26 cellular contexts compared by ENCODE assay signal in the genomic region with DNA sequence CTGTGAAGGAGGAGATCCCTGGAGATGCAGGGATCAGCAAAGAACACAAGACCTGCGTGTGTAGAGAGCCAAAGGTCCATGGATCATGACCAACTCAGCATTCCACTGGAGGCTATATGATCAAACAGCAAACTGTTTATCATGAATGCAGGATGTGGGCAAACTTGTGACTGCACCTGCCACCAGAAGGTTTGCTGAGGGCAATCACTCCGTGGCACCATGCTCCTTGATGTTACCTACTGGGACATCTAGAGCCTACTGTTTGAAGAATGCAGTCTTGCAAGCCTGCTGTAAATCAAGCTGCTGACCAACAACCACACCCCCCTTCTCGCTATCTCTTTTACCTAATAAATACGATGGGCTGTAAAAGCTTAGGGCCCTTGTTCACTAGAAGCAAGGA. TPM values are rescaled to one million over a fixed set of nuclear protein-coding genes. Genes with fewer than 3 reads are reported as not detected.
DNase-seq lines count a peak whose midpoint lies in the region; ATAC-seq and TF ChIP-seq lines count a peak whose summit lies in the region.
"Had no signal": no experiment of that assay in that cellular context is flagged by ENCODE, and none has a peak within 500 bp of the region (broad histone marks: within the 10 kb centered on the region; RNA-seq: fewer than 3 reads in every experiment).

No MANE protein-coding gene starts in this region.

- no peak overlapping the region for H2AFZ ChIP-seq in trophoblast cell (ENCODE audit: insufficient read depth, low read length, poor library complexity)

- H4K91ac ChIP-seq in trophoblast cell (ENCODE audit: low read depth, low read length), result no peak overlapping the region

- H4K12ac ChIP-seq in trophoblast cell (ENCODE audit: low read depth, low read length), result no peak overlapping the region

- no peak overlapping the region for H3K4me3 ChIP-seq in Jurkat, Clone E6-1 (ENCODE audit: low read length)
- H3K4me3 ChIP-seq in trophoblast cell (ENCODE audit: low read depth, low read length) (no peak overlapping the region), aorta (ENCODE audit: low read length in 2 of 2) (no peak overlapping the region), heart right ventricle (no peak overlapping the region)
- H3K4me3 ChIP-seq: BLaER1 had no signal

- no peak overlapping the region for H3K18ac ChIP-seq in trophoblast cell (ENCODE audit: low read length)

- no peak overlapping the region for H2BK12ac ChIP-seq in trophoblast cell (ENCODE audit: low read length)

- H3K36me3 ChIP-seq in trophoblast cell (ENCODE audit: control insufficient read depth in 1 of 2, insufficient read depth in 2 of 2, low read length in 2 of 2) (no peaks in the 10 kb centered on the region), aorta (ENCODE audit: control insufficient read depth in 1 of 2, insufficient read depth in 2 of 2, low read length in 1 of 2) (no peaks in the 10 kb centered on the region), heart right ventricle (no peaks in the 10 kb centered on the region)
- H3K36me3 ChIP-seq: BE2C, BLaER1 had no signal

- H3K27ac ChIP-seq in trophoblast cell (ENCODE audit: low read depth, low read length) (no peak overlapping the region), aorta (ENCODE audit: low read depth in 1 of 2, low read length in 2 of 2) (no peak overlapping the region), heart right ventricle (no peak overlapping the region)
- H3K27ac ChIP-seq: BLaER1 had no signal

- no CpG with 5 or more reads among the region's 4 CpGs for WGBS in trophoblast cell (ENCODE audit: extremely low coverage, insufficient coverage, insufficient read length)
- 48 to 55% methylated on average over 4 of the region's 4 CpGs for WGBS in aorta, 2 donors
- 56% methylated on average over 4 of the region's 4 CpGs for WGBS in heart right ventricle, 2 donors

- H3K4me2 ChIP-seq in trophoblast cell (ENCODE audit: low read length), result no peak overlapping the region
- H3K4me2 ChIP-seq: BLaER1 had no signal

- peak overlapping the region; percentile 63 for H3K9ac ChIP-seq in trophoblast cell (ENCODE audit: low read length)
- H3K9ac ChIP-seq: BLaER1 had no signal

- no peaks in the 10 kb centered on the region for H3K27me3 ChIP-seq in trophoblast cell (ENCODE audit: insufficient read depth, low read length)
- peaks cover 0 to 1% of the 10 kb centered on the region in 2 donors for H3K27me3 ChIP-seq in aorta (ENCODE audit: control insufficient read depth in 1 of 2, insufficient read depth in 2 of 2, low read length in 1 of 2)
- H3K27me3 ChIP-seq in heart right ventricle, result peaks cover 0 to 9% (median 0%) of the 10 kb centered on the region in 7 donors
- H3K27me3 ChIP-seq: BE2C, BLaER1 had no signal

- no peak overlapping the region for H3K23ac ChIP-seq in trophoblast cell (ENCODE audit: low read length)

- no peak overlapping the region for H3K14ac ChIP-seq in trophoblast cell (ENCODE audit: low read length)

- no peak overlapping the region for H2BK5ac ChIP-seq in trophoblast cell (ENCODE audit: low read depth, low read length, poor library complexity)

- H3K9me3 ChIP-seq in trophoblast cell (ENCODE audit: insufficient read depth, low read depth, low read length) (peaks cover 9% of the 10 kb centered on the region), aorta (ENCODE audit: control insufficient read depth, low read length) (peaks cover 21% of the 10 kb centered on the region), heart right ventricle (peaks cover 0 to 48% (median 23%) of the 10 kb centered on the region in 11 donors)
- H3K9me3 ChIP-seq: BE2C had no signal

- H4K8ac ChIP-seq in trophoblast cell (ENCODE audit: low read depth, low read length), result no peak overlapping the region

- no peaks in the 10 kb centered on the region for H3K79me2 ChIP-seq in trophoblast cell (ENCODE audit: control insufficient read depth, insufficient read depth, low read length, poor library complexity)

- H3K4ac ChIP-seq in trophoblast cell (ENCODE audit: low read depth, low read length), result no peak overlapping the region

- no peak overlapping the region for H2AK5ac ChIP-seq in trophoblast cell (ENCODE audit: low read length)

- DNase-seq in Jurkat, Clone E6-1 (ENCODE audit: low read depth, low spot score), result peak; percentile 64
- DNase-seq in trophoblast cell (no peak), aorta (no peak), GDM1 (lab: John Stamatoyannopoulos, UW) (no peak), heart right ventricle (no peak)
- DNase-seq: 8988T; ACHN; BE2C; C1 segment of cervical spinal cord; CD4-positive, alpha-beta memory T cell; CD4-positive, CD25-positive, alpha-beta regulatory T cell; CD8-positive, alpha-beta memory T cell; COR-L47; DMS 273 treated with DMSO at 0.1 percent for 48 hours; DMS153; DMS53; DMS79; DND-41; EL; GF-D8 had no signal

- ATAC-seq in aorta (ENCODE audit: low FRiP score), result no peak
- ATAC-seq in heart right ventricle, result no peak

- TF ChIP-seq CTCF in heart right ventricle (IDR thresholded peaks at IDR 0.05), result no peak

- intact Hi-C loops in aorta (cut with DNase I), result no loop called here
- intact Hi-C loops in heart right ventricle (cut with DNase I), result no loop called here

- H3K4me1 ChIP-seq in trophoblast cell (ENCODE audit: control insufficient read depth in 1 of 2, insufficient read depth in 2 of 2, low read length in 2 of 2) (no peaks in the 10 kb centered on the region), aorta (ENCODE audit: control insufficient read depth in 1 of 2, insufficient read depth in 2 of 2, low read length in 2 of 2) (no peaks in the 10 kb centered on the region), heart right ventricle (no peaks in the 10 kb centered on the region)
- H3K4me1 ChIP-seq: BE2C had no signal

- H2BK120ac ChIP-seq in trophoblast cell (ENCODE audit: insufficient read depth, low read length, poor library complexity), result no peak overlapping the region

- H3K79me1 ChIP-seq in trophoblast cell (ENCODE audit: low read length), result no peaks in the 10 kb centered on the region

RNA-seq across cellular contexts. Expression of a gene that starts 9.7 kb away (rescaled TPM):
- not detected for polyA plus RNA-seq in Jurkat, Clone E6-1 (2012; ENCODE audit: insufficient read depth, insufficient read length)
- polyA plus RNA-seq in trophoblast cell (2013), result not detected in 2 replicates
- total RNA-seq in aorta (not detected), heart right ventricle (1 to 10 TPM in 7 of 10 donors, not detected in 3; 1.2 to 4.7 (median 1.8) TPM)
- polyA plus RNA-seq in aorta (not detected), heart right ventricle (1 to 10 TPM in 1 of 2 donors, under 1 TPM in 1; 0.64 to 6.1 TPM)
- total RNA-seq: A673; CD4-positive, alpha-beta memory T cell; CD4-positive, CD25-positive, alpha-beta regulatory T cell; CD8-positive, alpha-beta memory T cell; Daoy; G401 had no signal
- polyA plus RNA-seq: AG04450; CD14-positive monocyte; CD4-positive, alpha-beta memory T cell; CD4-positive, CD25-positive, alpha-beta regulatory T cell; CD8-positive, alpha-beta memory T cell had no signal

RNA-seq across cellular contexts. Expression of a gene that starts 18.3 kb away (rescaled TPM):
- polyA plus RNA-seq in Jurkat, Clone E6-1 (2012; ENCODE audit: insufficient read depth, insufficient read length), result not detected
- polyA plus RNA-seq in trophoblast cell (2013), result not detected in 2 replicates
- total RNA-seq in aorta (not detected), heart right ventricle (not detected)
- polyA plus RNA-seq in aorta (under 1 TPM in 1 of 2 donors, not detected in 1; 0.38 TPM), heart right ventricle (not detected)
- total RNA-seq: A673; CD4-positive, alpha-beta memory T cell; CD4-positive, CD25-positive, alpha-beta regulatory T cell; CD8-positive, alpha-beta memory T cell; Daoy; G401 had no signal
- polyA plus RNA-seq: AG04450; CD14-positive monocyte; CD4-positive, alpha-beta memory T cell; CD4-positive, CD25-positive, alpha-beta regulatory T cell; CD8-positive, alpha-beta memory T cell had no signal

RNA-seq across cellular contexts. Expression of a gene that starts 43.2 kb away (rescaled TPM):
- polyA plus RNA-seq in Jurkat, Clone E6-1 (2012; ENCODE audit: insufficient read depth, insufficient read length), result not detected
- polyA plus RNA-seq in trophoblast cell (2013), result not detected in 2 replicates
- total RNA-seq in aorta (not detected), heart right ventricle (not detected)
- polyA plus RNA-seq in aorta (not detected), heart right ventricle (not detected)
- total RNA-seq: A673; CD4-positive, alpha-beta memory T cell; CD4-positive, CD25-positive, alpha-beta regulatory T cell; CD8-positive, alpha-beta memory T cell; Daoy; G401 had no signal
- polyA plus RNA-seq: AG04450; CD14-positive monocyte; CD4-positive, alpha-beta memory T cell; CD4-positive, CD25-positive, alpha-beta regulatory T cell; CD8-positive, alpha-beta memory T cell had no signal

RNA-seq across cellular contexts. Expression of a gene that starts 47.2 kb away (rescaled TPM):
- polyA plus RNA-seq in Jurkat, Clone E6-1 (2012; ENCODE audit: insufficient read depth, insufficient read length), result not detected
- not detected in 2 replicates for polyA plus RNA-seq in trophoblast cell (2013)
- total RNA-seq in aorta, result not detected
- polyA plus RNA-seq in aorta, result not detected
- not detected for total RNA-seq in heart right ventricle
- not detected for polyA plus RNA-seq in heart right ventricle
- total RNA-seq: A673; CD4-positive, alpha-beta memory T cell; CD4-positive, CD25-positive, alpha-beta regulatory T cell; CD8-positive, alpha-beta memory T cell; Daoy; G401 had no signal
- polyA plus RNA-seq: AG04450; CD14-positive monocyte; CD4-positive, alpha-beta memory T cell; CD4-positive, CD25-positive, alpha-beta regulatory T cell; CD8-positive, alpha-beta memory T cell had no signal
